19 cellular contexts compared by ENCODE assay signal in the genomic region with DNA sequence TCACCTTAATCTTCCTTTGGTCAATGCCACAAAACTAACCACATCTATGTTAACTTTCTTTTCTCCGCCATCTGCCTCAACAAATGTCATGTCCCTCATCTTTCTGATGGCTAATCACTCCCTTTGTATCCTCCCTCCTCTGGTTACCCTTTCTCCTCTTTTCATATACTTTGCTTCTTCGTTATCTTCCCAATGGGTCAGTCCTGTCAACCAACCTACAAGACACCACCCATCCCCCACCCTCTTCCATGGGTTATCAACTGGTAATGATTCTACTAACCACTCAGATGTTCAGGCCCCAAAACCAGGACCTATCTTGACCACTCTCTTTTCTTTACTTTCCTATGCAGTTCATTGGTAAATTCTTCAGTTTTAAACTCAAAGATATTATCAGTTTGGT. TPM values are rescaled to one million over a fixed set of nuclear protein-coding genes. Genes with fewer than 3 reads are reported as not detected.
DNase-seq lines count a peak whose midpoint lies in the region; ATAC-seq and TF ChIP-seq lines count a peak whose summit lies in the region.
"Had no signal": no experiment of that assay in that cellular context is flagged by ENCODE, and none has a peak within 500 bp of the region (broad histone marks: within the 10 kb centered on the region; RNA-seq: fewer than 3 reads in every experiment).

No MANE protein-coding gene starts in this region.

- CTCF ChIA-PET in CD4-positive, alpha-beta T cell (lab: Charles Lee): interaction anchor here (1.2 kb wide), 1 partner anchor 9 kb away, joined by 6 read pairs; no protein-coding TSS in a partner anchor
- CTCF ChIA-PET in SK-N-SH (lab: Yijun Ruan, JAX) (interaction anchor here (1.6 to 2.7 kb wide), 2 partner anchors 9 to 20 kb away, joined by 4 to 19 read pairs; no protein-coding TSS in a partner anchor), PC-3 (lab: Charles Lee) (interaction anchor here (0.8 kb wide), 1 partner anchor 9 kb away, joined by 4 read pairs; no protein-coding TSS in a partner anchor)

- peaks cover 1% of the 10 kb centered on the region for H3K27me3 Mint-ChIP-seq in activated naive CD8-positive, alpha-beta T cell
- H3K27me3 Mint-ChIP-seq in activated naive CD8-positive, alpha-beta T cell treated with anti-CD3 and anti-CD28 coated beads for 36 hours: no peaks in the 10 kb centered on the region
- no peaks in the 10 kb centered on the region for H3K27me3 Mint-ChIP-seq in CD4-positive, alpha-beta T cell
- peaks cover 15% of the 10 kb centered on the region for H3K27me3 Mint-ChIP-seq in T-helper 17 cell
- peaks cover 6% of the 10 kb centered on the region for H3K27me3 Mint-ChIP-seq in type B pancreatic cell

- POLR2A ChIA-PET in CD4-positive, alpha-beta T cell (lab: Charles Lee): no interaction called here
- POLR2A ChIA-PET in SK-N-SH (lab: Yijun Ruan, JAX) (no interaction called here), PC-3 (lab: Charles Lee; ENCODE audit: unreplicated experiment) (no interaction called here)

- H3K79me2 ChIP-seq in SK-N-SH (ENCODE audit: insufficient read depth) (peaks cover 36% of the 10 kb centered on the region), PC-3 (ENCODE audit: low read length) (peaks cover 46% of the 10 kb centered on the region)

- H3K27ac ChIP-seq in CD4-positive, alpha-beta T cell (ENCODE audit: low read depth, low read length): no peak overlapping the region
- H3K27ac ChIP-seq in SK-N-SH (ENCODE audit: low read depth in 2 of 2, low read length in 1 of 2): no peak overlapping the region
- H3K27ac ChIP-seq in PC-3 (ENCODE audit: low read length): no peak overlapping the region
- H3K27ac ChIP-seq: BLaER1, C4-2B had no signal

- ATAC-seq in CD4-positive, alpha-beta T cell (ENCODE audit: poor library complexity): no peak
- no peak for ATAC-seq in T-helper 17 cell
- ATAC-seq in PC-3: no peak
- ATAC-seq: GM12878, GM23338, HCT116 had no signal

- no peaks in the 10 kb centered on the region for H3K27me3 ChIP-seq in CD4-positive, alpha-beta T cell (ENCODE audit: control insufficient read depth, insufficient read depth, low read length)
- H3K27me3 ChIP-seq in SK-N-SH (ENCODE audit: insufficient read depth) (no peaks in the 10 kb centered on the region), PC-3 (ENCODE audit: low read length) (no peaks in the 10 kb centered on the region)
- H3K27me3 ChIP-seq: BLaER1 had no signal

- no peak for TF ChIP-seq RAD21 in SK-N-SH (IDR thresholded peaks at IDR 0.05; ENCODE audit: low read length)

- no peak overlapping the region for H3K27ac Mint-ChIP-seq in activated naive CD8-positive, alpha-beta T cell
- no peak overlapping the region for H3K27ac Mint-ChIP-seq in activated naive CD8-positive, alpha-beta T cell treated with anti-CD3 and anti-CD28 coated beads for 36 hours
- peak overlapping the region; percentile 3 for H3K27ac Mint-ChIP-seq in CD4-positive, alpha-beta T cell
- H3K27ac Mint-ChIP-seq in T-helper 17 cell: peak overlapping the region; percentile 11
- H3K27ac Mint-ChIP-seq in type B pancreatic cell: no peak overlapping the region
- H3K27ac Mint-ChIP-seq: GM23338, H9 had no signal

- H3K36me3 ChIP-seq in SK-N-SH (replicated peaks in 1 of 2; ENCODE audit: control insufficient read depth in 1 of 2, insufficient read depth in 2 of 2, low read length in 1 of 2) (peaks cover 2 to 17% of the 10 kb centered on the region in 2 experiments), PC-3 (ENCODE audit: low read depth, low read length) (no peaks in the 10 kb centered on the region)
- H3K36me3 ChIP-seq: BLaER1 had no signal

- no peak overlapping the region for H3K4me2 ChIP-seq in SK-N-SH
- no peak overlapping the region for H3K4me2 ChIP-seq in PC-3 (ENCODE audit: low read length)
- H3K4me2 ChIP-seq: BLaER1, GM23338 had no signal

- peak overlapping the region; percentile 42 for H3K4me3 Mint-ChIP-seq in activated naive CD8-positive, alpha-beta T cell
- no peak overlapping the region for H3K4me3 Mint-ChIP-seq in activated naive CD8-positive, alpha-beta T cell treated with anti-CD3 and anti-CD28 coated beads for 36 hours
- H3K4me3 Mint-ChIP-seq in CD4-positive, alpha-beta T cell: peak overlapping the region; percentile 12
- H3K4me3 Mint-ChIP-seq in T-helper 17 cell: no peak overlapping the region
- H3K4me3 Mint-ChIP-seq in type B pancreatic cell: peak overlapping the region; percentile 7
- H3K4me3 Mint-ChIP-seq: GM23338, H9 had no signal

- intact Hi-C loops in CD4-positive, alpha-beta T cell (cut with DNase I, micrococcal nuclease): loop anchor here in 1 of 2 experiments (10.0 kb wide), 1 partner anchor 351 kb away; the partner anchor contains the start of gene UBP1
- intact Hi-C loops in PC-3 (cut with micrococcal nuclease): loop anchor here (5.0 to 10.0 kb wide), 4 partner anchors 216 to 681 kb away; partner anchors contain the start of gene CRTAP

- peaks cover 34% of the 10 kb centered on the region for H3K4me1 Mint-ChIP-seq in activated naive CD8-positive, alpha-beta T cell (ENCODE audit: low read depth)
- peaks cover 15% of the 10 kb centered on the region for H3K4me1 Mint-ChIP-seq in activated naive CD8-positive, alpha-beta T cell treated with anti-CD3 and anti-CD28 coated beads for 36 hours
- peaks cover 42% of the 10 kb centered on the region for H3K4me1 Mint-ChIP-seq in CD4-positive, alpha-beta T cell (ENCODE audit: low read depth)
- H3K4me1 Mint-ChIP-seq in T-helper 17 cell (peaks cover 29% of the 10 kb centered on the region), type B pancreatic cell (ENCODE audit: unreplicated experiment) (peaks cover 24% of the 10 kb centered on the region)

- H3F3A ChIP-seq in SK-N-SH (replicated peaks; ENCODE audit: insufficient read depth) (peaks cover 4% of the 10 kb centered on the region), PC-3 (ENCODE audit: low read length, unreplicated experiment) (no peaks in the 10 kb centered on the region)

- H3K4me3 ChIP-seq in SK-N-SH (ENCODE audit: low read depth in 2 of 2, low read length in 1 of 2): no peak overlapping the region
- no peak overlapping the region for H3K4me3 ChIP-seq in PC-3 (ENCODE audit: low read length)
- H3K4me3 ChIP-seq: BLaER1, GM12878, GM23338 had no signal

- no peak for TF ChIP-seq EP300 in SK-N-SH (IDR thresholded peaks at IDR 0.05; ENCODE audit: borderline replicate concordance in 1 of 2, low read depth in 1 of 2, low read length in 1 of 2)

- no peaks in the 10 kb centered on the region for H3K9me3 Mint-ChIP-seq in activated naive CD8-positive, alpha-beta T cell (ENCODE audit: low read depth)
- H3K9me3 Mint-ChIP-seq in activated naive CD8-positive, alpha-beta T cell treated with anti-CD3 and anti-CD28 coated beads for 36 hours: no peaks in the 10 kb centered on the region
- no peaks in the 10 kb centered on the region for H3K9me3 Mint-ChIP-seq in CD4-positive, alpha-beta T cell
- no peaks in the 10 kb centered on the region for H3K9me3 Mint-ChIP-seq in type B pancreatic cell
- H3K9me3 Mint-ChIP-seq: CD8-positive, alpha-beta memory T cell; GM23338; H9 had no signal

- H3K9ac ChIP-seq in SK-N-SH (no peak overlapping the region), PC-3 (ENCODE audit: low read length) (no peak overlapping the region)
- H3K9ac ChIP-seq: BLaER1 had no signal

- TF ChIP-seq CTCF in CD4-positive, alpha-beta T cell (IDR thresholded peaks at IDR 0.05): no peak
- no peak for TF ChIP-seq CTCF in type B pancreatic cell (conservative IDR thresholded peaks at IDR 0.05)
- no peak for TF ChIP-seq CTCF in SK-N-SH (IDR thresholded peaks at IDR 0.05)
- no peak for TF ChIP-seq CTCF in PC-3 (conservative IDR thresholded peaks at IDR 0.05; ENCODE audit: low read depth, low read length)

- DNase-seq in activated naive CD8-positive, alpha-beta T cell treated with anti-CD3 and anti-CD28 coated beads for 36 hours: no peak
- DNase-seq in CD4-positive, alpha-beta T cell: no peak
- no peak for DNase-seq in T-helper 17 cell
- DNase-seq in type B pancreatic cell (ENCODE audit: extremely low spot score, unreplicated experiment): no peak
- no peak for DNase-seq in SK-N-SH
- no peak for DNase-seq in PC-3
- DNase-seq: CD4-positive, CD25-positive, alpha-beta regulatory T cell; CD8-positive, alpha-beta memory T cell; DMS 273 treated with DMSO at 0.1 percent for 48 hours; DMS79; EL; GDM1; H9 had no signal

- H3K9me3 ChIP-seq in CD4-positive, alpha-beta T cell (ENCODE audit: control insufficient read depth, low read length): no peaks in the 10 kb centered on the region
- H3K9me3 ChIP-seq in T-helper 17 cell (ENCODE audit: control insufficient read depth, low read length, poor library complexity, severe bottlenecking) (no peaks in the 10 kb centered on the region), SK-N-SH (no peaks in the 10 kb centered on the region), PC-3 (ENCODE audit: low read length) (no peaks in the 10 kb centered on the region)
- H3K9me3 ChIP-seq: BLaER1 had no signal

- H4K20me1 ChIP-seq in SK-N-SH (ENCODE audit: insufficient read depth) (peaks cover 10% of the 10 kb centered on the region), PC-3 (ENCODE audit: low read length) (peaks cover 13% of the 10 kb centered on the region; the same call in 1 of the 2 replicates)

- 98% methylated on average over 2 of the region's 2 CpGs for WGBS in SK-N-SH (ENCODE audit: low lambda C conversion rate)

- peaks cover 5 to 12% of the 10 kb centered on the region in 2 experiments; a peak in 3 of 4 replicates for H3K4me1 ChIP-seq in SK-N-SH (ENCODE audit: control insufficient read depth in 1 of 2, insufficient read depth in 2 of 2, low read depth in 1 of 2, low read length in 1 of 2)
- H3K4me1 ChIP-seq in PC-3 (ENCODE audit: insufficient read depth, low read length): peaks cover 29% of the 10 kb centered on the region

- BruUV-seq in PC-3 (replicated peaks; lab: Mats Ljungman, UMichigan): no TSS peak

- H2AFZ ChIP-seq in SK-N-SH (ENCODE audit: low read depth): no peak overlapping the region
- H2AFZ ChIP-seq in PC-3 (ENCODE audit: low read length): no peak overlapping the region
- H2AFZ ChIP-seq: GM23338 had no signal

- peaks cover 3% of the 10 kb centered on the region for H3K36me3 Mint-ChIP-seq in activated naive CD8-positive, alpha-beta T cell
- peaks cover 1% of the 10 kb centered on the region for H3K36me3 Mint-ChIP-seq in activated naive CD8-positive, alpha-beta T cell treated with anti-CD3 and anti-CD28 coated beads for 36 hours
- H3K36me3 Mint-ChIP-seq in CD4-positive, alpha-beta T cell (ENCODE audit: low read depth): peaks cover 13% of the 10 kb centered on the region
- H3K36me3 Mint-ChIP-seq in T-helper 17 cell (ENCODE audit: low read depth) (peaks cover 7% of the 10 kb centered on the region), type B pancreatic cell (peaks cover 5% of the 10 kb centered on the region)
- H3K36me3 Mint-ChIP-seq: CD4-positive, CD25-positive, alpha-beta regulatory T cell had no signal

- H3K9me2 ChIP-seq in SK-N-SH (no peaks in the 10 kb centered on the region), PC-3 (replicated peaks; ENCODE audit: low read length) (no peaks in the 10 kb centered on the region)

RNA-seq across cellular contexts. Expression of gene PDCD6IP, which starts 2.3 kb away (rescaled TPM):
- total RNA-seq in activated naive CD8-positive, alpha-beta T cell treated with anti-CD3 and anti-CD28 coated beads for 36 hours: 100 to 1,000 TPM; 140 to 147 TPM
- total RNA-seq in CD4-positive, alpha-beta T cell: 100 to 1,000 TPM; 109 to 112 TPM
- 100 to 1,000 TPM; 149 to 156 TPM for total RNA-seq in T-helper 17 cell
- total RNA-seq in type B pancreatic cell (ENCODE audit: low replicate concordance): 168 and 225 TPM in 2 replicates
- 49.1 and 60.4 TPM in 2 replicates for polyA plus RNA-seq in SK-N-SH (2012; rRNA removed)
- polyA plus RNA-seq in SK-N-SH (2012; cell fraction: cytosol; rRNA removed): 40.4 and 51.3 TPM in 2 replicates
- polyA plus RNA-seq in SK-N-SH (2012; cell fraction: nucleus; rRNA removed): 94.5 and 183 TPM in 2 replicates
- total RNA-seq in PC-3 (2014; rRNA removed): 185 and 266 TPM in 2 replicates

Comparison
In these comparisons a context has a peak if more than half of its experiments do, and no peak if none do; other contexts are left out.
1. H3K4me3 Mint-ChIP-seq: peak in activated naive CD8-positive, alpha-beta T cell (single experiment), CD4-positive, alpha-beta T cell (single experiment) and type B pancreatic cell (single experiment); none in activated naive CD8-positive, alpha-beta T cell treated with anti-CD3 and anti-CD28 coated beads for 36 hours (single experiment) and T-helper 17 cell (single experiment).
2. H3K27ac Mint-ChIP-seq: peak in CD4-positive, alpha-beta T cell (single experiment) and T-helper 17 cell (single experiment); none in activated naive CD8-positive, alpha-beta T cell (single experiment), activated naive CD8-positive, alpha-beta T cell treated with anti-CD3 and anti-CD28 coated beads for 36 hours (single experiment) and type B pancreatic cell (single experiment).